Comparison of ENCODE assay signal across 8 cellular contexts in the genomic region with DNA sequence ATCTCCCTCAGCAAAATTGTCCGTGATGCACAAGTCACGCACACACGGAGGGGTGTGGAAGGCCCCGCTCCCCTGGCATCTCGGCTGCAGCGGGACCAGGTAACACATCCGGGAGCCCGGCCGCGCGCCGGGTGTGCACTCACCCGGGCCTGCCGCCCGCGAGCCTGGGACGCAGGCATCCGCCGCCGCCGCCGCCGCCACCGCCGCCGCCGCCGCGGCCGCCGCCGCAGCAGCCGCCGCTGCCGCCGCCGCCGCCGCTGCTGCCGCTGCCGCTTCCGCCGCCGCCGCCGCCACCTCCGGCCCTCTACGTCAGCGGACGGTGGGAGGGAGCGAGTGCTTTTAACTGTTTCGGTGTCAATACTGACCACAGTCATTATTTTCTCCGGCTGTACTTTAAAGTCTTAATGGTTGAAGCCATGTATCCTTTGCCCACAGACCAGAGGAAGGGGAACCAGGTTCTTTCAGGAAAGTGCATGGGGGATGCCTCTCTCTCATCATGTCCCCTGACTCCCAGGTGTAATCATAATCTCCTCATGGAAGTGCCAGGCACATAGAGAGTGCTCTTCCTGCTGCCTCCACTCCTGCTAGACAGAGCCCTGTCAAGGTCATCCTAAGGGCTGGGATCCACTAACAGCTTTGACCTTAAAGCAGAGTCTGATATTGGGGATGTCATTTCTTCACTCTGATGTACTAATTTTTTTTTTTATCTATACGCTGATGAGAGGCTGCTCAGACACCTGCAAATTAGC. TPM values are rescaled to one million over a fixed set of nuclear protein-coding genes. Genes with fewer than 3 reads are reported as not detected.
DNase-seq lines count a peak whose midpoint lies in the region; ATAC-seq and TF ChIP-seq lines count a peak whose summit lies in the region.

No MANE protein-coding gene starts in this region.

- peaks cover 7% of the 10 kb centered on the region for H3K4me1 Mint-ChIP-seq in activated CD8-positive, alpha-beta memory T cell treated with anti-CD3 and anti-CD28 coated beads, Interleukin-2, amount 10 ng/mL, durations not matched to agents 7 days and 5 days

- WGBS in smooth muscle cell (ENCODE audit: low lambda C conversion rate), result 68% methylated on average over 12 of the region's 54 CpGs

- DNase-seq in activated CD8-positive, alpha-beta memory T cell treated with anti-CD3 and anti-CD28 coated beads for 24 hours, result peak; percentile 69
- DNase-seq in activated CD8-positive, alpha-beta memory T cell treated with anti-CD3 and anti-CD28 coated beads, Interleukin-2, amount 10 ng/mL, durations not matched to agents 7 days and 5 days, result no peak
- DNase-seq in SJSA1 (ENCODE audit: low read depth in 1 of 2, low spot score in 2 of 2), result peak in 1 of 2 experiments; percentile 3
- DNase-seq in astrocyte of the hippocampus (ENCODE audit: low read depth, low spot score), result peak; percentile 68
- DNase-seq in iPS-NIHi11 (ENCODE audit: low spot score), result peak; percentile 41
- DNase-seq in smooth muscle cell (lab: John Stamatoyannopoulos, UW; ENCODE audit: unreplicated experiment), result no peak
- DNase-seq in NCI-H446 treated with DMSO at 0.1 percent for 48 hours (lab: John Stamatoyannopoulos, UW), result no peak

- peak overlapping the region; percentile 40 for H3K4me3 ChIP-seq in SJSA1
- peak overlapping the region; percentile 60 for H3K4me3 ChIP-seq in smooth muscle cell

- H3K4me1 ChIP-seq in SJSA1 (replicated peaks) (no peaks in the 10 kb centered on the region), smooth muscle cell (ENCODE audit: low read depth) (no peaks in the 10 kb centered on the region)

- H3K9me3 ChIP-seq in SJSA1 (replicated peaks), result no peaks in the 10 kb centered on the region
- H3K9me3 ChIP-seq in smooth muscle cell (replicated peaks; ENCODE audit: low read depth), result peaks cover 12% of the 10 kb centered on the region

- no peak overlapping the region for H3K27ac Mint-ChIP-seq in activated CD8-positive, alpha-beta memory T cell treated with anti-CD3 and anti-CD28 coated beads, Interleukin-2, amount 10 ng/mL, durations not matched to agents 7 days and 5 days

- H3K27ac ChIP-seq in SJSA1 (no peak overlapping the region), smooth muscle cell (ENCODE audit: low read depth) (no peak overlapping the region)

- peaks cover 1% of the 10 kb centered on the region for H3K36me3 Mint-ChIP-seq in activated CD8-positive, alpha-beta memory T cell treated with anti-CD3 and anti-CD28 coated beads, Interleukin-2, amount 10 ng/mL, durations not matched to agents 7 days and 5 days

- H3K27me3 Mint-ChIP-seq in activated CD8-positive, alpha-beta memory T cell treated with anti-CD3 and anti-CD28 coated beads, Interleukin-2, amount 10 ng/mL, durations not matched to agents 7 days and 5 days, result peaks cover 28% of the 10 kb centered on the region

- H3K27me3 ChIP-seq in SJSA1 (replicated peaks) (no peaks in the 10 kb centered on the region), smooth muscle cell (ENCODE audit: low read depth) (no peaks in the 10 kb centered on the region)

- no peaks in the 10 kb centered on the region for H3K9me3 Mint-ChIP-seq in activated CD8-positive, alpha-beta memory T cell treated with anti-CD3 and anti-CD28 coated beads, Interleukin-2, amount 10 ng/mL, durations not matched to agents 7 days and 5 days (ENCODE audit: low read depth)

- CTCF ChIA-PET in activated CD8-positive, alpha-beta memory T cell treated with anti-CD3 and anti-CD28 coated beads, Interleukin-2, amount 10 ng/mL, durations not matched to agents 7 days and 5 days (lab: Charles Lee), result no interaction called here

- H3K4me3 Mint-ChIP-seq in activated CD8-positive, alpha-beta memory T cell treated with anti-CD3 and anti-CD28 coated beads, Interleukin-2, amount 10 ng/mL, durations not matched to agents 7 days and 5 days, result no peak overlapping the region

- ATAC-seq in activated CD8-positive, alpha-beta memory T cell treated with anti-CD3 and anti-CD28 coated beads, Interleukin-2, amount 10 ng/mL, durations not matched to agents 7 days and 5 days, result no peak
- peak; percentile 79 for ATAC-seq in HG03095 (IDR thresholded peaks at IDR 0.05; ENCODE audit: unreplicated experiment)

- H3K9ac ChIP-seq in smooth muscle cell (ENCODE audit: low read depth), result no peak overlapping the region

- H3K36me3 ChIP-seq in SJSA1, result no peaks in the 10 kb centered on the region
- peaks cover 3% of the 10 kb centered on the region for H3K36me3 ChIP-seq in smooth muscle cell (ENCODE audit: low read depth)

- no peaks in the 10 kb centered on the region for H3F3A ChIP-seq in smooth muscle cell (ENCODE audit: low read depth)

- no peak for TF ChIP-seq CTCF in smooth muscle cell (IDR thresholded peaks at IDR 0.05; ENCODE audit: borderline replicate concordance, insufficient read depth, poor library complexity, severe bottlenecking)

- H4K20me1 ChIP-seq in smooth muscle cell (ENCODE audit: low read depth), result no peaks in the 10 kb centered on the region

- H3K4me2 ChIP-seq in smooth muscle cell, result peak overlapping the region; percentile 82

- H3K79me2 ChIP-seq in smooth muscle cell (ENCODE audit: low read depth), result no peaks in the 10 kb centered on the region

- H2AFZ ChIP-seq in smooth muscle cell (ENCODE audit: low read depth), result peak overlapping the region; percentile 74

RNA-seq across cellular contexts. Expression of gene MAGEE2, which starts 38.0 kb away (rescaled TPM):
- total RNA-seq in activated CD8-positive, alpha-beta memory T cell treated with anti-CD3 and anti-CD28 coated beads, Interleukin-2, amount 10 ng/mL, durations not matched to agents 7 days and 5 days, result not detected
- not detected in 2 replicates for total RNA-seq in SJSA1 (2014; rRNA removed; shearing (Covaris generic))
- total RNA-seq in smooth muscle cell, result not detected in 2 replicates
- not detected in 2 replicates for polyA plus RNA-seq in smooth muscle cell

Comparison
In these comparisons a context has a peak if more than half of its experiments do, and no peak if none do; other contexts are left out.
1. DNase-seq: peak in activated CD8-positive, alpha-beta memory T cell treated with anti-CD3 and anti-CD28 coated beads for 24 hours (single experiment), astrocyte of the hippocampus (single experiment) and iPS-NIHi11 (single experiment); none in activated CD8-positive, alpha-beta memory T cell treated with anti-CD3 and anti-CD28 coated beads, Interleukin-2, amount 10 ng/mL, durations not matched to agents 7 days and 5 days (single experiment), smooth muscle cell (single experiment) and NCI-H446 treated with DMSO at 0.1 percent for 48 hours (single experiment).